ENCODE assay signal across 14 cellular contexts in genomic region chr19:15780595-15781418, GRCh38. TPM values are rescaled to one million over a fixed set of nuclear protein-coding genes. Genes with fewer than 3 reads are reported as not detected.
DNase-seq lines count a peak whose midpoint lies in the region; ATAC-seq and TF ChIP-seq lines count a peak whose summit lies in the region.
"Had no signal": no experiment of that assay in that cellular context is flagged by ENCODE, and none has a peak within 500 bp of the region (broad histone marks: within the 10 kb centered on the region; RNA-seq: fewer than 3 reads in every experiment).

No MANE protein-coding gene starts in this region.

- H3K27me3 Mint-ChIP-seq in WTC11 (ENCODE audit: low read depth): peaks cover 13% of the 10 kb centered on the region; the same call in 1 of the 2 replicates
- peaks cover 9% of the 10 kb centered on the region for H3K27me3 Mint-ChIP-seq in activated CD4-positive, alpha-beta T cell treated with anti-CD3 and anti-CD28 coated beads for 36 hours
- H3K27me3 Mint-ChIP-seq in immature natural killer cell (ENCODE audit: low read depth in 3 of 3): peaks cover 0 to 9% (median 6%) of the 10 kb centered on the region in 3 donors

- H3K9me3 Mint-ChIP-seq in WTC11: peaks cover 51% of the 10 kb centered on the region
- no peaks in the 10 kb centered on the region for H3K9me3 Mint-ChIP-seq in activated CD4-positive, alpha-beta T cell treated with anti-CD3 and anti-CD28 coated beads for 36 hours (ENCODE audit: low read depth)
- peaks cover 0 to 2% (median 0%) of the 10 kb centered on the region in 6 donors for H3K9me3 Mint-ChIP-seq in immature natural killer cell
- H3K9me3 Mint-ChIP-seq: activated naive CD8-positive, alpha-beta T cell treated with anti-CD3 and anti-CD28 coated beads, Interleukin-2, amount 10 ng/mL, durations not matched to agents 7 days and 5 days had no signal

- no peaks in the 10 kb centered on the region for H3K36me3 ChIP-seq in heart right ventricle

- DNase-seq in RWPE1 (ENCODE audit: low spot score) (no peak), heart right ventricle (no peak), retina (peak; percentile 7), WTC11 (ENCODE audit: low spot score) (no peak), immature natural killer cell (no peak)
- no peak for DNase-seq in activated CD4-positive, alpha-beta T cell treated with anti-CD3 and anti-CD28 coated beads for 36 hours
- DNase-seq: activated naive CD8-positive, alpha-beta T cell treated with anti-CD3 and anti-CD28 coated beads, Interleukin-2, amount 10 ng/mL, durations not matched to agents 7 days and 5 days; effector memory CD4-positive, alpha-beta T cell; GF-D8; NCI-H146; T-helper 1 cell had no signal

- peaks cover 44% of the 10 kb centered on the region for H3K36me3 Mint-ChIP-seq in WTC11
- H3K36me3 Mint-ChIP-seq in activated CD4-positive, alpha-beta T cell treated with anti-CD3 and anti-CD28 coated beads for 36 hours (ENCODE audit: low read depth): no peaks in the 10 kb centered on the region
- H3K36me3 Mint-ChIP-seq in immature natural killer cell: no peaks in the 10 kb centered on the region
- H3K36me3 Mint-ChIP-seq: activated naive CD8-positive, alpha-beta T cell treated with anti-CD3 and anti-CD28 coated beads, Interleukin-2, amount 10 ng/mL, durations not matched to agents 7 days and 5 days had no signal

- CTCF ChIA-PET in RWPE1 (lab: Yijun Ruan, JAX): no interaction called here
- CTCF ChIA-PET in WTC11 (lab: Charles Lee): no interaction called here
- CTCF ChIA-PET in activated CD4-positive, alpha-beta T cell treated with anti-CD3 and anti-CD28 coated beads for 36 hours (lab: Charles Lee): no interaction called here

- H3K27ac Mint-ChIP-seq in WTC11: no peak overlapping the region
- no peak overlapping the region for H3K27ac Mint-ChIP-seq in activated CD4-positive, alpha-beta T cell treated with anti-CD3 and anti-CD28 coated beads for 36 hours
- peak overlapping the region in 1 of 6 donors; percentile 55 for H3K27ac Mint-ChIP-seq in immature natural killer cell
- H3K27ac Mint-ChIP-seq: activated naive CD8-positive, alpha-beta T cell treated with anti-CD3 and anti-CD28 coated beads, Interleukin-2, amount 10 ng/mL, durations not matched to agents 7 days and 5 days had no signal

- no peak overlapping the region for H3K4me3 Mint-ChIP-seq in WTC11
- H3K4me3 Mint-ChIP-seq in activated CD4-positive, alpha-beta T cell treated with anti-CD3 and anti-CD28 coated beads for 36 hours: no peak overlapping the region
- H3K4me3 Mint-ChIP-seq in immature natural killer cell: no peak overlapping the region
- H3K4me3 Mint-ChIP-seq: activated naive CD8-positive, alpha-beta T cell treated with anti-CD3 and anti-CD28 coated beads, Interleukin-2, amount 10 ng/mL, durations not matched to agents 7 days and 5 days had no signal

- H3K27me3 ChIP-seq in heart right ventricle: peaks cover 0 to 3% (median 0%) of the 10 kb centered on the region in 7 donors

- no peaks in the 10 kb centered on the region for H3K9me3 ChIP-seq in heart right ventricle

- H3K4me1 Mint-ChIP-seq in WTC11: no peaks in the 10 kb centered on the region
- no peaks in the 10 kb centered on the region for H3K4me1 Mint-ChIP-seq in activated CD4-positive, alpha-beta T cell treated with anti-CD3 and anti-CD28 coated beads for 36 hours
- H3K4me1 Mint-ChIP-seq in immature natural killer cell: no peaks in the 10 kb centered on the region
- H3K4me1 Mint-ChIP-seq: activated naive CD8-positive, alpha-beta T cell treated with anti-CD3 and anti-CD28 coated beads, Interleukin-2, amount 10 ng/mL, durations not matched to agents 7 days and 5 days had no signal

- H3K27ac ChIP-seq in C4-2B: peak overlapping the region; percentile 19
- peak overlapping the region; percentile 66 for H3K27ac ChIP-seq in RWPE1
- peak overlapping the region in 9 of 10 donors; percentile 51 to 89 (median 73) for H3K27ac ChIP-seq in heart right ventricle

- no peak overlapping the region for H3K4me3 ChIP-seq in heart right ventricle

- ATAC-seq in heart right ventricle (peak in 3 of 8 donors; percentile 23 to 34 (median 34)), GM19035 (IDR thresholded peaks at IDR 0.05; ENCODE audit: unreplicated experiment) (no peak), WTC11 (no peak)
- no peak for ATAC-seq in activated CD4-positive, alpha-beta T cell treated with anti-CD3 and anti-CD28 coated beads for 36 hours

- intact Hi-C loops in heart right ventricle (cut with DNase I): loop anchor here in 1 of 10 donors (5.0 kb wide), 1 partner anchor 49 kb away; no protein-coding TSS in a partner anchor
- intact Hi-C loops in activated CD4-positive, alpha-beta T cell treated with anti-CD3 and anti-CD28 coated beads for 36 hours (cut with DNase I, micrococcal nuclease): no loop called here

- peaks cover 2 to 36% (median 18%) of the 10 kb centered on the region in 9 donors for H3K4me1 ChIP-seq in heart right ventricle

- 78 to 84% methylated on average over 7 of the region's 7 CpGs for WGBS in heart right ventricle, 2 donors

- TF ChIP-seq CTCF in C4-2B (conservative IDR thresholded peaks at IDR 0.05) (no peak), RWPE1 (conservative IDR thresholded peaks at IDR 0.05; ENCODE audit: low read depth) (no peak), heart right ventricle (IDR thresholded peaks at IDR 0.05) (no peak), WTC11 (IDR thresholded peaks at IDR 0.05) (no peak)

- POLR2A ChIA-PET in RWPE1 (lab: Yijun Ruan, JAX; ENCODE audit: low non-redundant PET): interaction anchor here (0.6 kb wide), 1 partner anchor 324 kb away, joined by 5 read pairs; no protein-coding TSS in a partner anchor
- POLR2A ChIA-PET in WTC11 (lab: Charles Lee): no interaction called here
- POLR2A ChIA-PET in activated CD4-positive, alpha-beta T cell treated with anti-CD3 and anti-CD28 coated beads for 36 hours (lab: Charles Lee): no interaction called here

TF ChIP-seq in WTC11, 78 proteins besides CTCF, POLR2A, EP300 and RAD21:
- TF ChIP-seq MXD4 (CRISPR knock-in tag; IDR thresholded peaks at IDR 0.05; ENCODE audit: borderline replicate concordance) (no peak), TEAD4 (CRISPR knock-in tag; IDR thresholded peaks at IDR 0.05) (no peak), E2F5 (CRISPR knock-in tag; IDR thresholded peaks at IDR 0.05) (no peak), ZNF512 (CRISPR knock-in tag; IDR thresholded peaks at IDR 0.05; ENCODE audit: borderline replicate concordance) (no peak), ZNF671 (CRISPR knock-in tag; IDR thresholded peaks at IDR 0.05) (no peak), FOXK1 (CRISPR knock-in tag; IDR thresholded peaks at IDR 0.05) (no peak)

RNA-seq across cellular contexts. Expression of gene OR10H5, which starts 6.7 kb away (rescaled TPM):
- total RNA-seq in heart right ventricle (not detected), WTC11 (2021) (not detected in 3 replicates)
- polyA plus RNA-seq in heart right ventricle (not detected), immature natural killer cell (not detected)
- total RNA-seq in activated CD4-positive, alpha-beta T cell treated with anti-CD3 and anti-CD28 coated beads for 36 hours: not detected
- total RNA-seq: activated CD8-positive, alpha-beta memory T cell treated with anti-CD3 and anti-CD28 coated beads for 36 hours; activated naive CD8-positive, alpha-beta T cell treated with anti-CD3 and anti-CD28 coated beads, Interleukin-2, amount 10 ng/mL, durations not matched to agents 7 days and 5 days had no signal

RNA-seq across cellular contexts. Expression of gene OR10H1, which starts 34.7 kb away (rescaled TPM):
- total RNA-seq in heart right ventricle: not detected
- not detected for polyA plus RNA-seq in heart right ventricle
- total RNA-seq in WTC11 (2021): not detected in 3 replicates
- total RNA-seq in activated CD4-positive, alpha-beta T cell treated with anti-CD3 and anti-CD28 coated beads for 36 hours: not detected
- polyA plus RNA-seq in immature natural killer cell: not detected
- total RNA-seq: activated CD8-positive, alpha-beta memory T cell treated with anti-CD3 and anti-CD28 coated beads for 36 hours; activated naive CD8-positive, alpha-beta T cell treated with anti-CD3 and anti-CD28 coated beads, Interleukin-2, amount 10 ng/mL, durations not matched to agents 7 days and 5 days had no signal

RNA-seq across cellular contexts. Expression of gene OR10H3, which starts 43.0 kb away (rescaled TPM):
- not detected for total RNA-seq in heart right ventricle
- not detected for polyA plus RNA-seq in heart right ventricle
- not detected in 3 replicates for total RNA-seq in WTC11 (2021)
- total RNA-seq in activated CD4-positive, alpha-beta T cell treated with anti-CD3 and anti-CD28 coated beads for 36 hours: not detected
- not detected for polyA plus RNA-seq in immature natural killer cell
- total RNA-seq: activated CD8-positive, alpha-beta memory T cell treated with anti-CD3 and anti-CD28 coated beads for 36 hours; activated naive CD8-positive, alpha-beta T cell treated with anti-CD3 and anti-CD28 coated beads, Interleukin-2, amount 10 ng/mL, durations not matched to agents 7 days and 5 days had no signal

RNA-seq across cellular contexts. Expression of gene OR10H2, which starts 53.0 kb away (rescaled TPM):
- total RNA-seq in heart right ventricle (not detected), WTC11 (2021) (not detected in 3 replicates)
- polyA plus RNA-seq in heart right ventricle (not detected), immature natural killer cell (not detected)
- not detected for total RNA-seq in activated CD4-positive, alpha-beta T cell treated with anti-CD3 and anti-CD28 coated beads for 36 hours
- total RNA-seq: activated CD8-positive, alpha-beta memory T cell treated with anti-CD3 and anti-CD28 coated beads for 36 hours; activated naive CD8-positive, alpha-beta T cell treated with anti-CD3 and anti-CD28 coated beads, Interleukin-2, amount 10 ng/mL, durations not matched to agents 7 days and 5 days had no signal

Comparison
In these comparisons a context has a peak if more than half of its experiments do, and no peak if none do; other contexts are left out.
1. H3K27ac ChIP-seq: peak in every context shown above with its lines; median percentile 73 in heart right ventricle; 66 in RWPE1; 19 in C4-2B.